ENCODE assay signal across 18 cellular contexts in genomic region chr7:16027396-16027795, GRCh38.
DNase-seq lines count a peak whose midpoint lies in the region; ATAC-seq and TF ChIP-seq lines count a peak whose summit lies in the region.
"Had no signal": no experiment of that assay in that cellular context is flagged by ENCODE, and none has a peak within 500 bp of the region (broad histone marks: within the 10 kb centered on the region; RNA-seq: fewer than 3 reads in every experiment).

No MANE protein-coding gene starts in this region.

- no peak overlapping the region for H3K4me3 ChIP-seq in choroid plexus epithelial cell (ENCODE audit: low read depth, low read length)
- H3K4me3 ChIP-seq in muscle layer of colon (ENCODE audit: low read depth in 1 of 2, low read length in 2 of 2): no peak overlapping the region
- H3K4me3 ChIP-seq in thoracic aorta: no peak overlapping the region

- H3K9me3 ChIP-seq in muscle layer of colon (ENCODE audit: low read length): no peaks in the 10 kb centered on the region
- no peaks in the 10 kb centered on the region for H3K9me3 ChIP-seq in thoracic aorta

- H3K36me3 ChIP-seq in muscle layer of colon (ENCODE audit: insufficient read depth, low read length): no peaks in the 10 kb centered on the region
- H3K36me3 ChIP-seq in thoracic aorta: no peaks in the 10 kb centered on the region

- H3K27ac ChIP-seq in muscle layer of colon (ENCODE audit: low read depth, low read length) (peak overlapping the region; percentile 23), thoracic aorta (peak overlapping the region; percentile 31 to 61)
- H3K27ac ChIP-seq: RWPE1 had no signal

- ATAC-seq in thoracic aorta (ENCODE audit: insufficient number of reproducible peaks, low FRiP score, low read depth) (no peak), GM21717 (IDR thresholded peaks at IDR 0.05; ENCODE audit: unreplicated experiment) (no peak), HG02981 (IDR thresholded peaks at IDR 0.05; ENCODE audit: unreplicated experiment) (no peak)
- ATAC-seq: naive thymus-derived CD4-positive, alpha-beta T cell; stimulated activated naive B cell treated with anti-CD40 and anti-IgM and Interleukin-4, amounts not matched to agents 10 μg/mL and 1 μg/mL and 100 μg/mL, for 72 hours had no signal

- DNase-seq in NCI-H2107 treated with DMSO at 0.1 percent for 48 hours (lab: John Stamatoyannopoulos, UW; ENCODE audit: unreplicated experiment): peak; percentile 6
- DNase-seq in NCI-H2107 (lab: John Stamatoyannopoulos, UW): no peak
- peak; percentile 5 for DNase-seq in choroid plexus epithelial cell (ENCODE audit: low read depth)
- DNase-seq in thoracic aorta (ENCODE audit: low spot score): no peak
- DNase-seq in cortex of kidney (lab: John Stamatoyannopoulos, UW): no peak
- DNase-seq: activated CD4-positive, alpha-beta T cell treated with anti-CD3 and anti-CD28 coated beads, Interleukin-2, amount 10 ng/mL, durations not matched to agents 7 days and 5 days; activated naive CD4-positive, alpha-beta T cell treated with anti-CD3 and anti-CD28 coated beads, Interleukin-2, amount 10 ng/mL, durations not matched to agents 7 days and 5 days; C1 segment of cervical spinal cord; effector CD8-positive, alpha-beta T cell; GDM1; GOT3; naive thymus-derived CD4-positive, alpha-beta T cell; NCI-H1092; stimulated activated naive B cell treated with anti-CD40 and anti-IgM and Interleukin-4, amounts not matched to agents 10 μg/mL and 1 μg/mL and 100 μg/mL, for 72 hours had no signal

- no peak for TF ChIP-seq CTCF in choroid plexus epithelial cell (conservative IDR thresholded peaks at IDR 0.05; ENCODE audit: low read depth, low read length)
- no peak for TF ChIP-seq CTCF in thoracic aorta (IDR thresholded peaks at IDR 0.05)

- H3K27me3 ChIP-seq in muscle layer of colon (ENCODE audit: control insufficient read depth in 1 of 2, insufficient read depth in 2 of 2, low read length in 2 of 2) (no peaks in the 10 kb centered on the region), thoracic aorta (replicated peaks; ENCODE audit: insufficient read depth) (no peaks in the 10 kb centered on the region)

- no peak overlapping the region for H3K9ac ChIP-seq in muscle layer of colon (ENCODE audit: low read length)

- H3K4me1 ChIP-seq in muscle layer of colon (ENCODE audit: insufficient read depth, low read length) (peaks cover 43% of the 10 kb centered on the region), thoracic aorta (ENCODE audit: control insufficient read depth in 1 of 2, low read depth in 2 of 2) (peaks cover 17 to 41% of the 10 kb centered on the region in 2 donors)

Comparison
In these comparisons a context has a peak if more than half of its experiments do, and no peak if none do; other contexts are left out.
1. DNase-seq: peak in NCI-H2107 treated with DMSO at 0.1 percent for 48 hours (single experiment) and choroid plexus epithelial cell (single experiment); none in NCI-H2107 (single experiment), thoracic aorta (single experiment) and cortex of kidney (single experiment).